Comparison of ENCODE assay signal across 9 cellular contexts in genomic region chr11:850777-851762, GRCh38. TPM values are rescaled to one million over a fixed set of nuclear protein-coding genes. Genes with fewer than 3 reads are reported as not detected.
DNase-seq lines count a peak whose midpoint lies in the region; ATAC-seq, FAIRE-seq and TF ChIP-seq lines count a peak whose summit lies in the region.
"Had no signal": no experiment of that assay in that cellular context is flagged by ENCODE, and none has a peak within 500 bp of the region (broad histone marks: within the 10 kb centered on the region; RNA-seq: fewer than 3 reads in every experiment).

No MANE protein-coding gene starts in this region.

- H3K4me3 ChIP-seq in BLaER1 treated with 17β-estradiol and CSF1 and Interleukin-3, amounts not matched to agents 10 nM and 100 nM = no peak overlapping the region; a peak in 1 of 20 replicates

- intact Hi-C loops in left ventricle myocardium superior (cut with micrococcal nuclease) = no loop called here

- H3K9me3 ChIP-seq in BLaER1 treated with 17β-estradiol and CSF1 and Interleukin-3, amounts not matched to agents 10 nM and 100 nM (replicated peaks in 1 of 11) = no peaks in the 10 kb centered on the region

- peaks cover 0 to 43% (median 0%) of the 10 kb centered on the region in 11 experiments; a peak in 4 of 22 replicates for H3K36me3 ChIP-seq in BLaER1 treated with 17β-estradiol and CSF1 and Interleukin-3, amounts not matched to agents 10 nM and 100 nM

- ATAC-seq in SK-N-SH treated with all-trans-retinoic acid at 6 μM for 48 hours (peak; percentile 8), GM19023 (IDR thresholded peaks at IDR 0.05; ENCODE audit: unreplicated experiment) (no peak), GM21717 (IDR thresholded peaks at IDR 0.05; ENCODE audit: unreplicated experiment) (no peak), left ventricle myocardium superior (no peak), HG02678 (IDR thresholded peaks at IDR 0.05; ENCODE audit: unreplicated experiment) (no peak)

- no peak overlapping the region for H3K27ac ChIP-seq in BLaER1 treated with 17β-estradiol and CSF1 and Interleukin-3, amounts not matched to agents 10 nM and 100 nM

- DNase-seq in GM12891 (ENCODE audit: insufficient read length, low spot score) (peak; percentile 63), iPS-NIHi11 (ENCODE audit: low spot score) (peak; percentile 74), left ventricle myocardium superior (no peak)
- DNase-seq: activated naive CD8-positive, alpha-beta T cell treated with anti-CD3 and anti-CD28 coated beads, Interleukin-2, amount 10 ng/mL, durations not matched to agents 7 days and 5 days had no signal

- peak overlapping the region in 9 of 11 experiments; percentile 24 to 99 (median 97); a peak in 13 of 22 replicates for H3K4me2 ChIP-seq in BLaER1 treated with 17β-estradiol and CSF1 and Interleukin-3, amounts not matched to agents 10 nM and 100 nM

- no peak for FAIRE-seq in GM12891 (lab: Jason Lieb, UNC)

- TF ChIP-seq POLR2A in GM12891 (IDR thresholded peaks at IDR 0.05; ENCODE audit: low read depth, low read length) = no peak

- H3K27me3 ChIP-seq in BLaER1 treated with 17β-estradiol and CSF1 and Interleukin-3, amounts not matched to agents 10 nM and 100 nM = peaks cover 0 to 18% (median 0%) of the 10 kb centered on the region in 11 experiments; a peak in 10 of 22 replicates

- peaks cover 25 to 86% (median 66%) of the 10 kb centered on the region in 10 experiments for H3K4me1 ChIP-seq in BLaER1 treated with 17β-estradiol and CSF1 and Interleukin-3, amounts not matched to agents 10 nM and 100 nM

- H4K20me1 ChIP-seq in BLaER1 treated with 17β-estradiol and CSF1 and Interleukin-3, amounts not matched to agents 10 nM and 100 nM = peaks cover 58 to 99% (median 75%) of the 10 kb centered on the region in 11 experiments

- H3K9ac ChIP-seq in BLaER1 treated with 17β-estradiol and CSF1 and Interleukin-3, amounts not matched to agents 10 nM and 100 nM = no peak overlapping the region

TF ChIP-seq in GM12891, 5 proteins besides CTCF, POLR2A, EP300 and RAD21:
- TF ChIP-seq TAF1 (IDR thresholded peaks at IDR 0.05; ENCODE audit: low read depth, low read length) (no peak), SPI1 (IDR thresholded peaks at IDR 0.05; ENCODE audit: low read depth, low read length) (no peak), POU2F2 (IDR thresholded peaks at IDR 0.05; ENCODE audit: low read depth, low read length) (no peak), POLR2AphosphoS5 (IDR thresholded peaks at IDR 0.05; ENCODE audit: low read depth, low read length) (no peak), PAX5 (IDR thresholded peaks at IDR 0.05; ENCODE audit: insufficient read depth, low read length, severe bottlenecking) (no peak)
TF ChIP-seq in GM12891: peak in this region for 0.

TF ChIP-seq in SK-N-SH treated with all-trans-retinoic acid at 6 μM for 48 hours, 23 proteins besides CTCF, POLR2A, EP300 and RAD21:
- TF ChIP-seq TSHZ2 (CRISPR knock-in tag; IDR thresholded peaks at IDR 0.05) (no peak), ZNF8 (CRISPR knock-in tag; IDR thresholded peaks at IDR 0.05) (no peak), ZFP30 (CRISPR knock-in tag; IDR thresholded peaks at IDR 0.05) (no peak), SNAI2 (CRISPR knock-in tag; IDR thresholded peaks at IDR 0.05) (no peak), ESRRG (CRISPR knock-in tag; IDR thresholded peaks at IDR 0.05) (no peak), ZNF565 (CRISPR knock-in tag; conservative IDR thresholded peaks at IDR 0.05; ENCODE audit: low read depth) (no peak), ARNTL (CRISPR knock-in tag; IDR thresholded peaks at IDR 0.05; ENCODE audit: borderline replicate concordance, low read depth) (no peak), BACH2 (CRISPR knock-in tag; IDR thresholded peaks at IDR 0.05; ENCODE audit: borderline replicate concordance) (no peak), GLIS3 (CRISPR knock-in tag; IDR thresholded peaks at IDR 0.05) (no peak), TCF4 (CRISPR knock-in tag; IDR thresholded peaks at IDR 0.05; ENCODE audit: borderline replicate concordance) (no peak), CREB5 (CRISPR knock-in tag; IDR thresholded peaks at IDR 0.05; ENCODE audit: low read depth) (no peak), RARB (CRISPR knock-in tag; IDR thresholded peaks at IDR 0.05) (no peak)

RNA-seq across cellular contexts. Expression of gene TSPAN4, which starts 8.4 kb away (rescaled TPM):
- polyA plus RNA-seq in GM12891 (2012; ENCODE audit: low read depth, missing spikeins) = 5.6 TPM
- total RNA-seq in left ventricle myocardium superior = 40.5 TPM

RNA-seq across cellular contexts. Expression of gene POLR2L, which starts 8.7 kb away (rescaled TPM):
- polyA plus RNA-seq in GM12891 (2012; ENCODE audit: low read depth, missing spikeins) = 195 TPM
- total RNA-seq in left ventricle myocardium superior = 266 TPM

RNA-seq across cellular contexts. Expression of gene CD151, which starts 18.3 kb away (rescaled TPM):
- 11.5 TPM for polyA plus RNA-seq in GM12891 (2012; ENCODE audit: low read depth, missing spikeins)
- total RNA-seq in left ventricle myocardium superior = 401 TPM

RNA-seq across cellular contexts. Expression of gene CRACR2B, which starts 23.4 kb away (rescaled TPM):
- polyA plus RNA-seq in GM12891 (2012; ENCODE audit: low read depth, missing spikeins) = 3.6 TPM
- total RNA-seq in left ventricle myocardium superior = 31.0 TPM

RNA-seq across cellular contexts. Expression of gene PNPLA2, which starts 32.4 kb away (rescaled TPM):
- 14.8 TPM for polyA plus RNA-seq in GM12891 (2012; ENCODE audit: low read depth, missing spikeins)
- total RNA-seq in left ventricle myocardium superior = 321 TPM
